In genomic region chr9:95125652-95126051, GRCh38 we compare ENCODE assay signal across 15 cellular contexts.
"Had no signal": no experiment of that assay in that cellular context is flagged by ENCODE, and none has a peak within 500 bp of the region (broad histone marks: within the 10 kb centered on the region; RNA-seq: fewer than 3 reads in every experiment).

No MANE protein-coding gene starts in this region.

- H3K27ac Mint-ChIP-seq: activated T-helper 17 cell treated with anti-CD3 and anti-CD28 coated beads, Interleukin-2, amount 50 U/mL, for 72 hours had no signal

- H3K9me3 Mint-ChIP-seq: activated T-helper 17 cell treated with anti-CD3 and anti-CD28 coated beads, Interleukin-2, amount 50 U/mL, for 72 hours had no signal

- H3K27ac ChIP-seq: breast epithelium, heart right ventricle, SK-N-MC, transverse colon had no signal

- H3K36me3 ChIP-seq: breast epithelium, esophagus muscularis mucosa, heart right ventricle, transverse colon had no signal

- H3K4me3 ChIP-seq: breast epithelium, esophagus muscularis mucosa, heart right ventricle, lung, SK-N-MC, transverse colon had no signal

- H3K27me3 ChIP-seq: breast epithelium, esophagus muscularis mucosa, heart right ventricle, transverse colon had no signal

- ATAC-seq: activated T-helper 17 cell treated with anti-CD3 and anti-CD28 coated beads, Interleukin-2, amount 50 U/mL, for 72 hours; heart right ventricle had no signal

- H3K4me1 Mint-ChIP-seq: activated T-helper 17 cell treated with anti-CD3 and anti-CD28 coated beads, Interleukin-2, amount 50 U/mL, for 72 hours had no signal

- H3K27me3 Mint-ChIP-seq: activated T-helper 17 cell treated with anti-CD3 and anti-CD28 coated beads, Interleukin-2, amount 50 U/mL, for 72 hours had no signal

- H3K9me3 ChIP-seq: breast epithelium, esophagus muscularis mucosa, heart right ventricle, transverse colon had no signal

- H3K4me3 Mint-ChIP-seq: activated T-helper 17 cell treated with anti-CD3 and anti-CD28 coated beads, Interleukin-2, amount 50 U/mL, for 72 hours had no signal

- DNase-seq: activated CD4-positive, alpha-beta T cell treated with anti-CD3 and anti-CD28 coated beads, Interleukin-2, amount 50 U/mL, for 4 hours; activated naive CD4-positive, alpha-beta T cell treated with Interleukin-2 at 50 U/mL for 16 hours; anterior cingulate cortex; cerebellar nuclear complex; effector CD4-positive, alpha-beta T cell; heart right ventricle; midbrain; occipital lobe; stimulated activated naive CD4-positive, alpha-beta T cell treated with Interleukin-2 at 50 U/mL for 16 hours; transverse colon had no signal

- H3K4me1 ChIP-seq: breast epithelium had no signal
